Comparison of ENCODE assay signal across 22 cellular contexts in the genomic region with DNA sequence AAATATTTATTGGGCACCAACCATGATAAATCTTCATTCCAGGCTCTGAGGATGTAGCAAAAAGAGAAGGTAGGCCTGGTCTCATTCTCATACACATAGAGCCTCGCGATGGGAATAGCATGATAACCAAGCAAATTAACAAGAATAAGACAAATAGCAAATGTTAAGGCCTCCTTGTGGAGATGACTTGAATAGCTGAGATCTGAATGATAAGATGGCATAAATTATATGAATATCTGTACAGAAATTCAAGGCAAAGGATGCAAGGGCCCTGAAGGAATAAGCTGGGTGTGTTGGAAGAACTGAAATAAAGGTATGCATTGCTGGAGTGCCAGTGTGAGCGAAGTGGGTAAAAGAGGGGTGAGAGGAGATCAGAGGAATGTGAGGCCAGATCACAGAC.
"Had no signal": no experiment of that assay in that cellular context is flagged by ENCODE, and none has a peak within 500 bp of the region (broad histone marks: within the 10 kb centered on the region; RNA-seq: fewer than 3 reads in every experiment).

No MANE protein-coding gene starts in this region.

- H3K9me3 Mint-ChIP-seq: activated naive CD4-positive, alpha-beta T cell treated with anti-CD3 and anti-CD28 coated beads, Interleukin-2, amount 50 U/mL, for 72 hours; memory B cell; nephron had no signal

- H3K27me3 ChIP-seq: adrenal gland, ascending aorta, breast epithelium, right lobe of liver, transverse colon, vagina had no signal

- H3K9me3 ChIP-seq: adrenal gland, ascending aorta, breast epithelium, right lobe of liver, transverse colon, vagina had no signal

- H3K36me3 ChIP-seq: adrenal gland, ascending aorta, breast epithelium, right lobe of liver, transverse colon, vagina had no signal

- ATAC-seq: activated CD8-positive, alpha-beta T cell treated with anti-CD3 and anti-CD28 coated beads, Interleukin-2, amount 10 ng/mL, durations not matched to agents 7 days and 5 days; activated naive CD4-positive, alpha-beta T cell treated with anti-CD3 and anti-CD28 coated beads, Interleukin-2, amount 50 U/mL, for 72 hours; activated T-helper 17 cell treated with anti-CD3 and anti-CD28 coated beads, Interleukin-2, amount 50 U/mL, for 72 hours; right lobe of liver; stimulated activated effector memory CD8-positive, alpha-beta T cell treated with anti-CD3 and anti-CD28 coated beads, Interleukin-12 subunit alpha, Interleukin-12 subunit beta, amount 100 ng/mL, for 72 hours had no signal

- H3K36me3 Mint-ChIP-seq: activated naive CD4-positive, alpha-beta T cell treated with anti-CD3 and anti-CD28 coated beads, Interleukin-2, amount 50 U/mL, for 72 hours; memory B cell; stimulated activated effector memory CD8-positive, alpha-beta T cell treated with anti-CD3 and anti-CD28 coated beads, Interleukin-12 subunit alpha, Interleukin-12 subunit beta, amount 100 ng/mL, for 72 hours had no signal

- H3K27me3 Mint-ChIP-seq: activated T-helper 17 cell treated with anti-CD3 and anti-CD28 coated beads, Interleukin-2, amount 50 U/mL, for 72 hours; memory B cell had no signal

- H3K27ac Mint-ChIP-seq: activated CD8-positive, alpha-beta T cell treated with anti-CD3 and anti-CD28 coated beads, Interleukin-2, amount 10 ng/mL, durations not matched to agents 7 days and 5 days; activated naive CD4-positive, alpha-beta T cell treated with anti-CD3 and anti-CD28 coated beads, Interleukin-2, amount 50 U/mL, for 72 hours; activated T-helper 17 cell treated with anti-CD3 and anti-CD28 coated beads, Interleukin-2, amount 50 U/mL, for 72 hours; memory B cell; stimulated activated effector memory CD8-positive, alpha-beta T cell treated with anti-CD3 and anti-CD28 coated beads, Interleukin-12 subunit alpha, Interleukin-12 subunit beta, amount 100 ng/mL, for 72 hours had no signal

- DNase-seq: activated CD4-positive, alpha-beta T cell treated with anti-CD3 and anti-CD28 coated beads for 1 hour; activated CD4-positive, alpha-beta T cell treated with anti-CD3 and anti-CD28 coated beads, Interleukin-2, amount 50 U/mL, for 1 hour; activated CD8-positive, alpha-beta T cell treated with anti-CD3 and anti-CD28 coated beads, Interleukin-2, amount 10 ng/mL, durations not matched to agents 7 days and 5 days; activated T-cell treated with anti-CD3 and anti-CD28 coated beads, Interleukin-2, amount 50 U/mL, for 1 hour; adrenal gland; cortex of kidney; foreskin melanocyte; glutamatergic neuron; hippocampal formation; right lobe of liver; stimulated activated CD4-positive, alpha-beta T cell treated with anti-CD3 and anti-CD28 coated beads, Interleukin-2, amount 100 ng/mL, for 24 hours; T-helper 9 cell; transverse colon had no signal

- H3K4me1 Mint-ChIP-seq: activated T-helper 17 cell treated with anti-CD3 and anti-CD28 coated beads, Interleukin-2, amount 50 U/mL, for 72 hours; memory B cell; stimulated activated effector memory CD8-positive, alpha-beta T cell treated with anti-CD3 and anti-CD28 coated beads, Interleukin-12 subunit alpha, Interleukin-12 subunit beta, amount 100 ng/mL, for 72 hours had no signal

- H3K4me1 ChIP-seq: adrenal gland, ascending aorta, breast epithelium, right lobe of liver, transverse colon, vagina had no signal

- H3K4me3 ChIP-seq: adrenal gland, ascending aorta, breast epithelium, right lobe of liver, skin epidermis, transverse colon, vagina had no signal

- H3K27ac ChIP-seq: adrenal gland, ascending aorta, breast epithelium, right lobe of liver, skin epidermis, transverse colon, vagina had no signal

- H3K4me3 Mint-ChIP-seq: activated CD8-positive, alpha-beta T cell treated with anti-CD3 and anti-CD28 coated beads, Interleukin-2, amount 10 ng/mL, durations not matched to agents 7 days and 5 days; activated T-helper 17 cell treated with anti-CD3 and anti-CD28 coated beads, Interleukin-2, amount 50 U/mL, for 72 hours; memory B cell; nephron; stimulated activated effector memory CD8-positive, alpha-beta T cell treated with anti-CD3 and anti-CD28 coated beads, Interleukin-12 subunit alpha, Interleukin-12 subunit beta, amount 100 ng/mL, for 72 hours had no signal
